8 cellular contexts compared by ENCODE assay signal in the genomic region with DNA sequence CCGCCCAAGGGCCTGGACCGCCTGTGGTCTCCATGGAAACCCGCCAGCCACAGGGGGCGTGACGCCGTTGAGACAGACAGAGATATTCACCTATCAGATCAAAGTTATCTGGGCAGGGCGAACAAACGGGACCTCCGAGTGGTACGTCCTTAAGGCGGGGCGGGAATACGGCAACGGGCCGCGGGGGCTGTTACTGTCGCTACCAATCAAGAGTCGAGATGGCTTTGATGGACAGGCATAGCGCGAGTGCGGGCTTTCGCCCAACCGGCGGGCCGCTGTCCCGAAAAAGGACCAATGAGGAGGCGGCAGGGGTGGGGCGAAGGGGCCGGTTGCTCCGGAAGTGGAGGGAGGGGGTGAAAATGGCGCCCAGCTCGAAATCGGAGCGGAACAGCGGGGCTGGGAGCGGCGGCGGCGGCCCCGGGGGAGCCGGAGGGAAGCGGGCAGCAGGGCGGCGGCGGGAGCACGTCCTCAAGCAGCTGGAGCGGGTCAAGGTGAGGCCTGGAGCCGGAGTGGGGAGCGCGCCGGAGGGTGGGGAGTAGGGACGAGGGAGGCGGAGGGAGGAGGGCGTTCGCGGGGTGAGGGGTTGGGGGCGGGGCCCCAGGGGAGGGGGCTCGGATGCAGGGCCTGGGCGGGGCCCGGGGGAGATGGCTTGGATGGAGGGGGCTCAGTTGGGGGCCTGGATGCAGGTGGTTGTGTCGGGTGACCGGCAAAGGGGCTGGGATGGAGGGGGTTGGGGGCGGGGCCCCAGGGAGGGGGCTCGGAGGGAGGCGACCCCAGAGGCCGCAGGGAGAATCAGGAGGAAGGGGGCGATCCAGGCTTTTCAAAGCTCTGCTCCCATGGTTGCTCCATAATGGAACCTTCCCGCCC. TPM values are rescaled to one million over a fixed set of nuclear protein-coding genes. Genes with fewer than 3 reads are reported as not detected.
A peak's percentile ranks its signal among the peaks of the same experiment; 100 is the strongest.
DNase-seq lines count a peak whose midpoint lies in the region; ATAC-seq and TF ChIP-seq lines count a peak whose summit lies in the region.

A gene with protein sequence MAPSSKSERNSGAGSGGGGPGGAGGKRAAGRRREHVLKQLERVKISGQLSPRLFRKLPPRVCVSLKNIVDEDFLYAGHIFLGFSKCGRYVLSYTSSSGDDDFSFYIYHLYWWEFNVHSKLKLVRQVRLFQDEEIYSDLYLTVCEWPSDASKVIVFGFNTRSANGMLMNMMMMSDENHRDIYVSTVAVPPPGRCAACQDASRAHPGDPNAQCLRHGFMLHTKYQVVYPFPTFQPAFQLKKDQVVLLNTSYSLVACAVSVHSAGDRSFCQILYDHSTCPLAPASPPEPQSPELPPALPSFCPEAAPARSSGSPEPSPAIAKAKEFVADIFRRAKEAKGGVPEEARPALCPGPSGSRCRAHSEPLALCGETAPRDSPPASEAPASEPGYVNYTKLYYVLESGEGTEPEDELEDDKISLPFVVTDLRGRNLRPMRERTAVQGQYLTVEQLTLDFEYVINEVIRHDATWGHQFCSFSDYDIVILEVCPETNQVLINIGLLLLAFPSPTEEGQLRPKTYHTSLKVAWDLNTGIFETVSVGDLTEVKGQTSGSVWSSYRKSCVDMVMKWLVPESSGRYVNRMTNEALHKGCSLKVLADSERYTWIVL (plus strand): TSS at position 356 of the 867 bp plus-strand sequence. CDS start 4 bp downstream, at position 360.

- peak; percentile 77 for TF ChIP-seq POLR2A in GM19099 (IDR thresholded peaks at IDR 0.05; ENCODE audit: extremely low read depth, insufficient read length, low read depth)

- DNase-seq in AG20443 (ENCODE audit: low spot score) (peak; percentile 100), NCI-H510A (lab: John Stamatoyannopoulos, UW) (peak; percentile 99), cerebellum (ENCODE audit: low spot score) (peak; percentile 100), islet precursor cell (peak; percentile 100)
- DNase-seq in activated CD4-positive, alpha-beta T cell treated with anti-CD3 and anti-CD28 coated beads for 1 hour: peak; percentile 98
- DNase-seq in stimulated activated CD4-positive, alpha-beta T cell treated with anti-CD3 and anti-CD28 coated beads, Interleukin-12 subunit alpha, Interleukin-12 subunit beta, amount 100 ng/mL, for 48 hours (ENCODE audit: low read depth in 2 of 3, low spot score in 1 of 3): peak; percentile 98 to 99 (median 99)

- peak; percentile 95 for ATAC-seq in HG03432 (IDR thresholded peaks at IDR 0.05; ENCODE audit: unreplicated experiment)

RNA-seq across cellular contexts. Expression of the gene that starts here (rescaled TPM):
- total RNA-seq in cerebellum: 11.6 TPM

Comparison
In these comparisons a context has a peak if more than half of its experiments do, and no peak if none do; other contexts are left out.
1. Peak in every context shown above with its lines: DNase-seq and ATAC-seq.